8 cellular contexts compared by ENCODE assay signal in genomic region chr14:92121207-92121669, GRCh38. TPM values are rescaled to one million over a fixed set of nuclear protein-coding genes. Genes with fewer than 3 reads are reported as not detected.
DNase-seq lines count a peak whose midpoint lies in the region; ATAC-seq and TF ChIP-seq lines count a peak whose summit lies in the region.

No MANE protein-coding gene starts in this region.

- H3K27me3 Mint-ChIP-seq in WTC11 (ENCODE audit: low read depth) = no peaks in the 10 kb centered on the region

- no peak for TF ChIP-seq CTCF in WTC11 (IDR thresholded peaks at IDR 0.05)
- no peak for TF ChIP-seq CTCF in fibroblast of villous mesenchyme (IDR thresholded peaks at IDR 0.05; ENCODE audit: insufficient read depth, low read depth, low read length)
- no peak for TF ChIP-seq CTCF in osteoblast (IDR thresholded peaks at IDR 0.05; ENCODE audit: extremely low read depth, low read depth, low read length)

- POLR2A ChIA-PET in WTC11 (lab: Charles Lee) = interaction anchor here (0.7 to 3.6 kb wide), 9 partner anchors 9 to 208 kb away, joined by 3 to 30 read pairs (median 5); partner anchors contain the start of genes ATXN3, SLC24A4 and TRIP11

- CTCF ChIA-PET in WTC11 (lab: Charles Lee) = interaction anchor here (0.8 to 8.2 kb wide), 7 partner anchors 14 to 155 kb away, joined by 3 to 91 read pairs (median 4); partner anchors contain the start of gene ATXN3

- peak overlapping the region; percentile 97 for H3K4me2 ChIP-seq in osteoblast (ENCODE audit: insufficient read depth, low read length)

- H3K9me3 ChIP-seq in osteoblast (ENCODE audit: low read depth, low read length) = no peaks in the 10 kb centered on the region

- H2AFZ ChIP-seq in osteoblast (ENCODE audit: low read length) = peak overlapping the region; percentile 95

- peaks cover 61% of the 10 kb centered on the region for H3K79me2 ChIP-seq in osteoblast (ENCODE audit: insufficient read depth, low read length)

- H3K27me3 ChIP-seq in osteoblast (ENCODE audit: insufficient read depth, low read length) = no peaks in the 10 kb centered on the region

- H3K4me1 Mint-ChIP-seq in WTC11 = peaks cover 21% of the 10 kb centered on the region

- H3K9me3 Mint-ChIP-seq in WTC11 = 0 out of 2 replicates have a peak, but pooled peaks cover 3% of the 10 kb centered on the region

- no peak for TF ChIP-seq POLR2A in GM18505 (IDR thresholded peaks at IDR 0.05; ENCODE audit: borderline replicate concordance, extremely low read depth, insufficient read depth, insufficient read length)

- H3K27ac Mint-ChIP-seq in WTC11 = peak overlapping the region; percentile 100

- peak overlapping the region; percentile 73 for H3K4me3 ChIP-seq in fibroblast of villous mesenchyme (ENCODE audit: low read depth, low read length)
- H3K4me3 ChIP-seq in osteoblast (ENCODE audit: insufficient read depth, low read length) = peak overlapping the region; percentile 99

- H3K36me3 ChIP-seq in osteoblast (ENCODE audit: insufficient read depth, low read length) = peaks cover 30% of the 10 kb centered on the region

- ATAC-seq in GM18505 (IDR thresholded peaks at IDR 0.05; ENCODE audit: unreplicated experiment) (peak; percentile 16), HG03196 (IDR thresholded peaks at IDR 0.05; ENCODE audit: unreplicated experiment) (peak; percentile 22), WTC11 (peak; percentile 11)

- peaks cover 34% of the 10 kb centered on the region for H3K36me3 Mint-ChIP-seq in WTC11

- no peaks in the 10 kb centered on the region for H3K4me1 ChIP-seq in osteoblast (ENCODE audit: insufficient read depth, low read length)

- peak overlapping the region; percentile 98 for H3K4me3 Mint-ChIP-seq in WTC11

- H4K20me1 ChIP-seq in osteoblast (ENCODE audit: insufficient read depth, low read length) = no peaks in the 10 kb centered on the region

- DNase-seq in Ammon's horn (ENCODE audit: low spot score) (peak; percentile 58), WTC11 (ENCODE audit: low spot score) (no peak), fibroblast of villous mesenchyme (ENCODE audit: low read depth) (peak; percentile 62), osteoblast (ENCODE audit: insufficient read length, low spot score, missing footprints) (peak; percentile 86), NCI-H446 (lab: John Stamatoyannopoulos, UW) (no peak), NCI-H128 (lab: John Stamatoyannopoulos, UW; ENCODE audit: unreplicated experiment) (no peak)

- peak overlapping the region; percentile 97 for H3K27ac ChIP-seq in osteoblast (ENCODE audit: low read depth, low read length)

TF ChIP-seq in WTC11, 78 proteins besides CTCF, POLR2A, EP300 and RAD21:
- TF ChIP-seq ZNF671 (CRISPR knock-in tag; IDR thresholded peaks at IDR 0.05) (no peak), NR1H2 (CRISPR knock-in tag; IDR thresholded peaks at IDR 0.05) (no peak), GTF2I (CRISPR knock-in tag; conservative IDR thresholded peaks at IDR 0.05) (no peak), ZNF512 (CRISPR knock-in tag; IDR thresholded peaks at IDR 0.05; ENCODE audit: borderline replicate concordance) (no peak), ZBTB21 (CRISPR knock-in tag; IDR thresholded peaks at IDR 0.05; ENCODE audit: borderline replicate concordance) (no peak), TCF7 (CRISPR knock-in tag; IDR thresholded peaks at IDR 0.05; ENCODE audit: low read depth) (no peak), IRF1 (CRISPR knock-in tag; IDR thresholded peaks at IDR 0.05) (0 out of 2 replicates have a peak, but pooled peaks have one; percentile 36), SP1 (CRISPR knock-in tag; conservative IDR thresholded peaks at IDR 0.05) (no peak), FOXK1 (CRISPR knock-in tag; IDR thresholded peaks at IDR 0.05) (peak; percentile 32; the same call in 1 of the 2 replicates), ARID4B (CRISPR knock-in tag; IDR thresholded peaks at IDR 0.05; ENCODE audit: borderline replicate concordance) (peak; percentile 9; the same call in 1 of the 2 replicates), ETV6 (CRISPR knock-in tag; IDR thresholded peaks at IDR 0.05) (no peak)

RNA-seq across cellular contexts. Expression of gene NDUFB1, which starts 0.3 kb away (rescaled TPM):
- total RNA-seq in WTC11 (2021) (114 to 121 TPM (median 116 TPM) in 3 replicates), fibroblast of villous mesenchyme (243 and 263 TPM in 2 replicates), osteoblast (146 and 150 TPM in 2 replicates)

RNA-seq across cellular contexts. Expression of gene CPSF2, which starts 0.5 kb away (rescaled TPM):
- total RNA-seq in WTC11 (2021) = 102 to 109 TPM (median 109 TPM) in 3 replicates
- total RNA-seq in fibroblast of villous mesenchyme = 45.1 and 67.8 TPM in 2 replicates
- total RNA-seq in osteoblast = 38.9 and 47.8 TPM in 2 replicates

RNA-seq across cellular contexts. Expression of gene ATXN3, which starts 14.9 kb away (rescaled TPM):
- total RNA-seq in WTC11 (2021) = 33.1 to 37.1 TPM (median 33.1 TPM) in 3 replicates
- 15.1 and 21.6 TPM in 2 replicates for total RNA-seq in fibroblast of villous mesenchyme
- total RNA-seq in osteoblast = 24.6 and 28.9 TPM in 2 replicates

Comparison
In these comparisons a context has a peak if more than half of its experiments do, and no peak if none do; other contexts are left out.
1. DNase-seq: peak in Ammon's horn (single experiment), fibroblast of villous mesenchyme (single experiment) and osteoblast (single experiment); none in WTC11 (single experiment), NCI-H446 (0 of 2) and NCI-H128 (single experiment).
2. Peak in every context shown above with its lines, with median percentiles within 50 percentile points of each other: ATAC-seq.